11 cellular contexts compared by ENCODE assay signal in genomic region chr1:216528816-216529215, GRCh38.
DNase-seq lines count a peak whose midpoint lies in the region; ATAC-seq, FAIRE-seq and TF ChIP-seq lines count a peak whose summit lies in the region.
"Had no signal": no experiment of that assay in that cellular context is flagged by ENCODE, and none has a peak within 500 bp of the region (broad histone marks: within the 10 kb centered on the region; RNA-seq: fewer than 3 reads in every experiment).

No MANE protein-coding gene starts in this region.

- in situ Hi-C loops in GM13977 (cut with MboI; ENCODE audit: low pct_unique_long_range_greater_than_20kb, low sequenced_read_pairs, unreplicated experiment), result no loop called here

- no peak for TF ChIP-seq EP300 in H1 (IDR thresholded peaks at IDR 0.05; ENCODE audit: borderline replicate concordance in 1 of 2, low read depth in 2 of 2, low read length in 2 of 2)

- H3K36me3 Mint-ChIP-seq in nephron progenitor cell (ENCODE audit: low read depth), result no peaks in the 10 kb centered on the region

- H3K23ac ChIP-seq in H1 (ENCODE audit: insufficient read length), result no peak overlapping the region

- H2BK15ac ChIP-seq in H1 (ENCODE audit: low read length), result no peak overlapping the region

- H4K20me1 ChIP-seq in H1 (replicated peaks in 1 of 2; ENCODE audit: control insufficient read depth in 1 of 2, insufficient read depth in 2 of 2, low read length in 2 of 2) (no peaks in the 10 kb centered on the region), osteoblast (ENCODE audit: insufficient read depth, low read length) (no peaks in the 10 kb centered on the region)

- no peak overlapping the region for H3K27ac Mint-ChIP-seq in nephron progenitor cell

- WGBS in H1 (ENCODE audit: extremely low coverage in 1 of 2, insufficient coverage in 1 of 2, insufficient read length in 1 of 2, insufficient replicate concordance in 2 of 2, low coverage in 1 of 2, low lambda C conversion rate in 2 of 2, missing lambda C conversion rate in 1 of 2), 2 experiments, result 47% methylated on average over 1 of the region's 1 CpG; no CpG with 5 or more reads in 1 of the 2 experiments

- POLR2A ChIA-PET in H1 (lab: Charles Lee; ENCODE audit: partially characterized antibody), result no interaction called here

- H3K56ac ChIP-seq in H1 (replicated peaks; ENCODE audit: insufficient read length, low read depth, low read length), result no peak overlapping the region

- no peaks in the 10 kb centered on the region for H3K79me2 ChIP-seq in H1 (ENCODE audit: control insufficient read depth in 1 of 2, insufficient read depth in 2 of 2, low read length in 2 of 2)
- H3K79me2 ChIP-seq in osteoblast (ENCODE audit: insufficient read depth, low read length), result no peaks in the 10 kb centered on the region

- intact Hi-C loops in kidney (cut with DNase I), result no loop called here

- H4K5ac ChIP-seq in H1 (ENCODE audit: insufficient read length, low read depth, low read length), result no peak overlapping the region

- peaks cover 0 to 10% (median 5%) of the 10 kb centered on the region in 4 experiments; a peak in 3 of 7 replicates for H3K4me1 ChIP-seq in H1 (replicated peaks in 1 of 4; ENCODE audit: control insufficient read depth in 3 of 4, insufficient read depth in 4 of 4, low read length in 3 of 4)
- H3K4me1 ChIP-seq in osteoblast (ENCODE audit: insufficient read depth, low read length), result no peaks in the 10 kb centered on the region
- H3K4me1 ChIP-seq in kidney (ENCODE audit: control insufficient read depth in 1 of 2, insufficient read depth in 1 of 2, low read depth in 1 of 2, low read length in 2 of 2), result no peaks in the 10 kb centered on the region

- no peak overlapping the region for H3K18ac ChIP-seq in H1 (ENCODE audit: extremely low read depth, low read length)

- no peak for TF ChIP-seq RAD21 in H1 (IDR thresholded peaks at IDR 0.05 in 1 of 2, conservative IDR thresholded peaks at IDR 0.05 in 1 of 2; ENCODE audit: low read depth in 2 of 2, low read length in 2 of 2)

- no peak overlapping the region for H2BK120ac ChIP-seq in H1 (replicated peaks; ENCODE audit: low read depth, low read length)

- no peak overlapping the region for H2BK12ac ChIP-seq in H1 (ENCODE audit: low read depth, low read length)

- no peak overlapping the region for H2BK20ac ChIP-seq in H1 (ENCODE audit: low read length)

- no peak for TF ChIP-seq POLR2A in H1 (IDR thresholded peaks at IDR 0.05; ENCODE audit: control extremely low read depth in 1 of 2, low read depth in 2 of 2, low read length in 2 of 2)

- FAIRE-seq in H1 (lab: Jason Lieb, UNC) (peak; percentile 32), kidney (lab: Jason Lieb, UNC) (no peak)
- FAIRE-seq: TTC549 had no signal

- H3K27ac ChIP-seq in H1 (ENCODE audit: low read depth, low read length) (no peak overlapping the region), osteoblast (ENCODE audit: low read depth, low read length) (no peak overlapping the region), kidney (ENCODE audit: low read depth in 2 of 2, low read length in 2 of 2) (no peak overlapping the region)
- H3K27ac ChIP-seq: KMS-11 had no signal

- no peak overlapping the region for H4K91ac ChIP-seq in H1 (replicated peaks; ENCODE audit: insufficient read length, low read length)

- H2AFZ ChIP-seq in H1 (ENCODE audit: low read length), result no peak overlapping the region
- no peak overlapping the region for H2AFZ ChIP-seq in osteoblast (ENCODE audit: low read length)

- H3K4me1 Mint-ChIP-seq in nephron progenitor cell, result peaks cover 15% of the 10 kb centered on the region

- no peaks in the 10 kb centered on the region for H3K27me3 Mint-ChIP-seq in nephron progenitor cell (ENCODE audit: low read depth, poor library complexity)

- no peaks in the 10 kb centered on the region for H3K9me3 ChIP-seq in H1 (ENCODE audit: insufficient read depth in 2 of 2, low read depth in 1 of 2, low read length in 1 of 2)
- no peaks in the 10 kb centered on the region for H3K9me3 ChIP-seq in osteoblast (ENCODE audit: low read depth, low read length)
- H3K9me3 ChIP-seq in kidney (ENCODE audit: control insufficient read depth in 1 of 2, low read length in 2 of 2), result no peaks in the 10 kb centered on the region

- H3K36me3 ChIP-seq in H1 (ENCODE audit: control insufficient read depth in 2 of 4, insufficient read depth in 4 of 4, low read length in 3 of 4) (no peaks in the 10 kb centered on the region), osteoblast (ENCODE audit: insufficient read depth, low read length) (no peaks in the 10 kb centered on the region), kidney (ENCODE audit: control insufficient read depth in 1 of 2, insufficient read depth in 2 of 2, low read length in 2 of 2) (peaks cover 0 to 3% of the 10 kb centered on the region in 2 donors)

- no peak overlapping the region for H2AK5ac ChIP-seq in H1 (ENCODE audit: low read depth, low read length)

- H3K4me3 ChIP-seq in H1 (ENCODE audit: extremely low read depth in 1 of 4, insufficient read depth in 2 of 4, low read depth in 3 of 4, low read length in 4 of 4) (no peak overlapping the region), osteoblast (ENCODE audit: insufficient read depth, low read length) (no peak overlapping the region), kidney (ENCODE audit: low read length in 2 of 2) (no peak overlapping the region)

- H3K23me2 ChIP-seq in H1 (ENCODE audit: low read depth, low read length), result no peaks in the 10 kb centered on the region

- no peak overlapping the region for H3K4ac ChIP-seq in H1 (replicated peaks; ENCODE audit: insufficient read length, low read depth, low read length)

- H4K8ac ChIP-seq in H1 (ENCODE audit: extremely low read depth, insufficient read depth, low read length), result no peak overlapping the region

- no peak overlapping the region for H3K4me2 ChIP-seq in H1 (ENCODE audit: insufficient read depth in 1 of 2, low read depth in 2 of 2, low read length in 2 of 2)
- no peak overlapping the region for H3K4me2 ChIP-seq in osteoblast (ENCODE audit: insufficient read depth, low read length)
- H3K4me2 ChIP-seq: KMS-11 had no signal

- no peak overlapping the region for H2BK5ac ChIP-seq in H1 (ENCODE audit: low read depth, low read length)

- H3K9ac ChIP-seq in H1 (replicated peaks in 1 of 4; ENCODE audit: extremely low read depth in 1 of 4, low read depth in 3 of 4, low read length in 3 of 4) (no peak overlapping the region), kidney (ENCODE audit: low read length in 2 of 2) (no peak overlapping the region)
- H3K9ac ChIP-seq: KMS-11 had no signal

- peak; percentile 90 for ATAC-seq in GM21423 (IDR thresholded peaks at IDR 0.05; ENCODE audit: unreplicated experiment)
- peak; percentile 92 for ATAC-seq in HG03354 (IDR thresholded peaks at IDR 0.05; ENCODE audit: poor library complexity, severe bottlenecking, unreplicated experiment)

- H3K79me1 ChIP-seq in H1 (ENCODE audit: low read depth, low read length), result no peaks in the 10 kb centered on the region

- no peak overlapping the region for H3K14ac ChIP-seq in H1 (ENCODE audit: insufficient read length)

- no peak overlapping the region for H3K4me3 Mint-ChIP-seq in nephron progenitor cell

- DNase-seq in GM13977 (ENCODE audit: low spot score), result peak; percentile 4
- no peak for DNase-seq in H1 (ENCODE audit: low read depth in 1 of 2, low spot score in 2 of 2)
- no peak for DNase-seq in osteoblast (ENCODE audit: insufficient read length, low spot score, missing footprints)
- DNase-seq in kidney, result no peak
- DNase-seq in NCI-H128 (lab: John Stamatoyannopoulos, UW; ENCODE audit: unreplicated experiment), result no peak
- DNase-seq in nephron progenitor cell, result no peak
- DNase-seq: DND-41 had no signal

- TF ChIP-seq CTCF in GM13977 (IDR thresholded peaks at IDR 0.05; ENCODE audit: extremely low read depth, insufficient read depth, missing control alignments), result no peak
- TF ChIP-seq CTCF in H1 (IDR thresholded peaks at IDR 0.05; ENCODE audit: control extremely low read depth in 1 of 3, insufficient read depth in 1 of 3, low read depth in 1 of 3, low read length in 3 of 3), result no peak
- no peak for TF ChIP-seq CTCF in osteoblast (IDR thresholded peaks at IDR 0.05; ENCODE audit: extremely low read depth, low read depth, low read length)
- TF ChIP-seq CTCF in kidney (IDR thresholded peaks at IDR 0.05; ENCODE audit: borderline replicate concordance, extremely low read depth, insufficient read depth), result no peak
- TF ChIP-seq CTCF in nephron progenitor cell (IDR thresholded peaks at IDR 0.05), result no peak

- CTCF ChIA-PET in H1 (lab: Charles Lee; ENCODE audit: partially characterized antibody), result interaction anchor here (2.3 kb wide), 1 partner anchor 14 kb away, joined by 5 read pairs; no protein-coding TSS in a partner anchor

- no peaks in the 10 kb centered on the region for H3K27me3 ChIP-seq in H1 (replicated peaks in 1 of 4; ENCODE audit: control insufficient read depth in 3 of 4, extremely low read depth in 1 of 4, insufficient read depth in 3 of 4, low read length in 3 of 4)
- H3K27me3 ChIP-seq in osteoblast (ENCODE audit: insufficient read depth, low read length), result no peaks in the 10 kb centered on the region

- H3K9me3 Mint-ChIP-seq in nephron progenitor cell, result no peaks in the 10 kb centered on the region

TF ChIP-seq in H1, 55 proteins besides CTCF, POLR2A, EP300 and RAD21:
- TF ChIP-seq TAF7 (optimal IDR thresholded peaks at IDR 0.05; ENCODE audit: borderline replicate concordance, low read depth, low read length) (no peak), SP1 (IDR thresholded peaks at IDR 0.05; ENCODE audit: low read depth, low read length) (no peak), SP2 (IDR thresholded peaks at IDR 0.05; ENCODE audit: low read length) (no peak), ASH2L (IDR thresholded peaks at IDR 0.05; ENCODE audit: low read length) (no peak), SIN3A (conservative IDR thresholded peaks at IDR 0.05 in 1 of 2, IDR thresholded peaks at IDR 0.05 in 1 of 2; ENCODE audit: low read depth in 1 of 2, low read length in 2 of 2) (no peak), KDM4A (IDR thresholded peaks at IDR 0.05; ENCODE audit: low read depth, low read length, severe bottlenecking) (no peak), RXRA (IDR thresholded peaks at IDR 0.05; ENCODE audit: insufficient read depth, low read depth, low read length) (no peak), HDAC6 (IDR thresholded peaks at IDR 0.05; ENCODE audit: low read depth, low read length) (no peak)
